ENCODE assay signal across 18 cellular contexts in the genomic region with DNA sequence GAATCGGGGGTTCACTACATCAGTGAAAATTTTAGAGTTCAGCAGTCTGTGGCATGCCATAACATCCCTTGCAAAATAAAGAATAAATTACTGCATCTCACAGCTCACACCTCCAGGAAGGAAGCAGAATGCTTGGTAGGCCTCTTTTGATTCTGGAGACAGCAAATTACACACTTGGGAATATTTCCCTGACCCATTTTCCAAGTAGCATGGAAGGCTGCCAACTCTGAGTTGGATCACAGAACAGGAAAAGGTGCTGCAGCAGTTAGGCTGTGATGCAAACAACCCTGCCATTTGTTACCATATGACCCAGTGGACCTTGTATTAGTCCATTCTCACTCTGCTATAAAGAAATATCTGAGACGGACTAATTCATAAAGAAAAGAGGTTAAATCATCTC.
DNase-seq lines count a peak whose midpoint lies in the region; ATAC-seq lines count a peak whose summit lies in the region.
"Had no signal": no experiment of that assay in that cellular context is flagged by ENCODE, and none has a peak within 500 bp of the region (broad histone marks: within the 10 kb centered on the region; RNA-seq: fewer than 3 reads in every experiment).

No MANE protein-coding gene starts in this region.

- peak; percentile 12 for DNase-seq in NCI-H2029 (lab: John Stamatoyannopoulos, UW)
- no peak for DNase-seq in NCI-H2029 treated with DMSO at 0.1 percent for 48 hours (lab: John Stamatoyannopoulos, UW)
- DNase-seq in NCI-H69 (lab: John Stamatoyannopoulos, UW): peak; percentile 87
- peak; percentile 43 for DNase-seq in inferior parietal cortex (ENCODE audit: extremely low spot score)
- DNase-seq in superior temporal gyrus (ENCODE audit: extremely low spot score): peak; percentile 57
- DNase-seq in NCI-H146 treated with DMSO at 0.1 percent for 48 hours (lab: John Stamatoyannopoulos, UW; ENCODE audit: unreplicated experiment): no peak
- DNase-seq in NCI-H774 (lab: John Stamatoyannopoulos, UW): no peak
- DNase-seq: Karpas-422, NCI-H1048, NCI-H1694 treated with DMSO at 0.1 percent for 48 hours, NCI-H510A, NCI-H82, PC-9, SIG-M5, T-cell had no signal

- no peak for ATAC-seq in GM21786 (IDR thresholded peaks at IDR 0.05; ENCODE audit: unreplicated experiment)
- ATAC-seq: A549, SK-N-SH treated with all-trans-retinoic acid at 6 μM for 48 hours, T-cell had no signal

Comparison
In these comparisons a context has a peak if more than half of its experiments do, and no peak if none do; other contexts are left out.
1. DNase-seq: peak in NCI-H2029 (single experiment), NCI-H69 (single experiment), inferior parietal cortex (single experiment) and superior temporal gyrus (single experiment); none in NCI-H2029 treated with DMSO at 0.1 percent for 48 hours (single experiment), NCI-H146 treated with DMSO at 0.1 percent for 48 hours (single experiment) and NCI-H774 (single experiment).